Comparison of ENCODE assay signal across 13 cellular contexts in the genomic region with DNA sequence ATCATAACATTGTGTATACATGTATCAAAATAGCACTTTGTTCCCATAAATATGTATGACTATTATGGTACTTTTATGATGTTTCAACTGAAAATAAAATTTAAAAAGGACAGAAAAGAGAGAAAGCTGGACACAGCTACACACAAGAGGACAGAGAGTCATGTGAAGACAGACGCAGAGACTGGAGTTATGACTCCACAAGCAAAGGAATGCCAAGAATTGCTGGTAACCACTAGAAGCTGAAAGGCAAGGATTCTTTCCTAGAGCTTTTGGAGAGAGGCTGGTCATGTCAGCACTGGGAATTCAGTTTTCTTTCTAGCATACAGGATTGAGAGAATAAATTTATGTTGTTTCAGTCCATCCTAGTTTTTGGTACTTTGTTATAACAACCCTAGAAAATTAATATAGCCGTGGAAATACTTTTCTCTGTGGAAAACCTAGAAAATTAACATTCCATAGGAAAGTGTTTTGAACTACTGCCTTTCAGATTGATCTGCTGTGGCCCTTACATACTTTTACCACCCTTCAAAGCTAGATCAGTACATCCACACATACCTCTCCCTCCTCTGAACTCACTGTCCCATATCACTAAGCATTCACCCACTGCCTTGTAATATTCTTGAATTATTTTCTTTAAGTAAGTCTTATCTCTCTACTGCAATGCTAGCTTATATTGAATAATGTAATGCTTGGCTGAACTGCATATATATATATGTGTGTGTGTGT.
DNase-seq lines count a peak whose midpoint lies in the region; ATAC-seq and TF ChIP-seq lines count a peak whose summit lies in the region.
"Had no signal": no experiment of that assay in that cellular context is flagged by ENCODE, and none has a peak within 500 bp of the region (broad histone marks: within the 10 kb centered on the region; RNA-seq: fewer than 3 reads in every experiment).

No MANE protein-coding gene starts in this region.

- H3K36me3 ChIP-seq in mesodermal cell (ENCODE audit: control insufficient read depth, insufficient read depth, low read length) = no peaks in the 10 kb centered on the region
- H3K36me3 ChIP-seq: pancreas had no signal

- WGBS in mesodermal cell (ENCODE audit: insufficient coverage in 2 of 2), 2 experiments = 13 to 36% methylated on average over 1 of the region's 2 CpGs

- H3K27ac ChIP-seq in mesodermal cell (ENCODE audit: low read depth, low read length, severe bottlenecking) = peak overlapping the region; percentile 84

- DNase-seq in AG10803 (ENCODE audit: low read depth) (peak; percentile 84), M059J (ENCODE audit: low read depth) (peak; percentile 87), choroid plexus epithelial cell (ENCODE audit: low read depth) (peak; percentile 98)
- DNase-seq in stimulated activated naive CD8-positive, alpha-beta T cell treated with anti-CD3 and anti-CD28 coated beads, Interleukin-15, Interleukin-2, amounts not matched to agents 100 U/mL and 50 U/mL, for 24 hours = no peak
- DNase-seq in activated effector memory CD4-positive, alpha-beta T cell treated with Interleukin-2 at 50 U/mL for 16 hours = no peak
- DNase-seq: activated CD4-positive, alpha-beta T cell treated with anti-CD3 and anti-CD28 coated beads, Interleukin-2, amount 50 U/mL, for 1 hour; CD4-positive, CD25-positive, alpha-beta regulatory T cell; effector CD4-positive, alpha-beta T cell; pancreas; SIG-M5 had no signal

- ATAC-seq in stimulated activated naive CD8-positive, alpha-beta T cell treated with anti-CD3 and anti-CD28 coated beads, Interleukin-15, Interleukin-2, amounts not matched to agents 100 U/mL and 50 U/mL, for 24 hours = no peak
- ATAC-seq in HG03342 (IDR thresholded peaks at IDR 0.05; ENCODE audit: unreplicated experiment) (no peak), HG02763 (IDR thresholded peaks at IDR 0.05; ENCODE audit: unreplicated experiment) (no peak)

- H3K4me1 ChIP-seq in mesodermal cell (ENCODE audit: control insufficient read depth, insufficient read depth, low read length, poor library complexity, severe bottlenecking) = peaks cover 25% of the 10 kb centered on the region

- no peaks in the 10 kb centered on the region for H3K9me3 ChIP-seq in mesodermal cell (ENCODE audit: control insufficient read depth, low read length)
- H3K9me3 ChIP-seq: pancreas had no signal

- no peak overlapping the region for H3K4me3 ChIP-seq in AG10803 (ENCODE audit: low read length)
- no peak overlapping the region for H3K4me3 ChIP-seq in choroid plexus epithelial cell (ENCODE audit: low read depth, low read length)
- H3K4me3 ChIP-seq in mesodermal cell (ENCODE audit: extremely low read depth, insufficient read depth, low read length, poor library complexity, severe bottlenecking) = no peak overlapping the region
- H3K4me3 ChIP-seq: pancreas had no signal

- TF ChIP-seq CTCF in AG10803 (conservative IDR thresholded peaks at IDR 0.05; ENCODE audit: low read length) (no peak), choroid plexus epithelial cell (conservative IDR thresholded peaks at IDR 0.05; ENCODE audit: low read depth, low read length) (no peak)

Comparison
In these comparisons a context has a peak if more than half of its experiments do, and no peak if none do; other contexts are left out.
1. DNase-seq: peak in AG10803 (single experiment), M059J (single experiment) and choroid plexus epithelial cell (single experiment); none in stimulated activated naive CD8-positive, alpha-beta T cell treated with anti-CD3 and anti-CD28 coated beads, Interleukin-15, Interleukin-2, amounts not matched to agents 100 U/mL and 50 U/mL, for 24 hours (single experiment) and activated effector memory CD4-positive, alpha-beta T cell treated with Interleukin-2 at 50 U/mL for 16 hours (single experiment).